Comparison of ENCODE assay signal across 11 cellular contexts in genomic region chr12:39440781-39441180, GRCh38. TPM values are rescaled to one million over a fixed set of nuclear protein-coding genes. Genes with fewer than 3 reads are reported as not detected.
DNase-seq lines count a peak whose midpoint lies in the region; ATAC-seq and TF ChIP-seq lines count a peak whose summit lies in the region.
"Had no signal": no experiment of that assay in that cellular context is flagged by ENCODE, and none has a peak within 500 bp of the region (broad histone marks: within the 10 kb centered on the region; RNA-seq: fewer than 3 reads in every experiment).

No MANE protein-coding gene starts in this region.

- H3K9me3 Mint-ChIP-seq in CD8-positive, alpha-beta T cell, result no peaks in the 10 kb centered on the region
- H3K9me3 Mint-ChIP-seq in activated T-helper 2 cell treated with anti-CD3 and anti-CD28 coated beads, Interferon-gamma antibody, Interleukin-2, Interleukin-4, amounts not matched to agents 10 μg/mL and 5 μg/mL and 100 μg/mL, durations not matched to agents 14 hours and 24 hours and 36 hours, result no peaks in the 10 kb centered on the region
- H3K9me3 Mint-ChIP-seq: IgD-negative memory B cell had no signal

- H3K27ac Mint-ChIP-seq in CD8-positive, alpha-beta T cell, result no peak overlapping the region
- H3K27ac Mint-ChIP-seq in activated T-helper 2 cell treated with anti-CD3 and anti-CD28 coated beads, Interferon-gamma antibody, Interleukin-2, Interleukin-4, amounts not matched to agents 10 μg/mL and 5 μg/mL and 100 μg/mL, durations not matched to agents 14 hours and 24 hours and 36 hours, result no peak overlapping the region
- H3K27ac Mint-ChIP-seq: IgD-negative memory B cell had no signal

- H3K36me3 ChIP-seq in CD8-positive, alpha-beta T cell (ENCODE audit: insufficient read depth, low read length), result no peaks in the 10 kb centered on the region
- H3K36me3 ChIP-seq: colonic mucosa had no signal

- DNase-seq in CD8-positive, alpha-beta T cell, result no peak
- no peak for DNase-seq in activated T-helper 2 cell treated with anti-CD3 and anti-CD28 coated beads, Interferon-gamma antibody, Interleukin-2, Interleukin-4, amounts not matched to agents 10 μg/mL and 5 μg/mL and 100 μg/mL, durations not matched to agents 14 hours and 24 hours and 36 hours (ENCODE audit: low spot score)
- peak; percentile 49 for DNase-seq in midbrain (lab: John Stamatoyannopoulos, UW)
- DNase-seq in stimulated activated CD4-positive, alpha-beta T cell treated with anti-CD3 and anti-CD28 coated beads, Interleukin-2, amount 100 ng/mL, for 24 hours, result no peak
- DNase-seq in NCI-H345 treated with DMSO at 0.1 percent for 48 hours (lab: John Stamatoyannopoulos, UW; ENCODE audit: unreplicated experiment), result no peak
- no peak for DNase-seq in NCI-H446 (lab: John Stamatoyannopoulos, UW)
- DNase-seq: colonic mucosa, NCI-H446 treated with DMSO at 0.1 percent for 48 hours had no signal

- no peaks in the 10 kb centered on the region for H3K9me3 ChIP-seq in CD8-positive, alpha-beta T cell (ENCODE audit: low read length)
- H3K9me3 ChIP-seq: colonic mucosa had no signal

- no peak overlapping the region for H3K4me3 ChIP-seq in CD8-positive, alpha-beta T cell (ENCODE audit: low read depth, low read length)
- peak overlapping the region; percentile 56; the same call in 1 of the 2 replicates for H3K4me3 ChIP-seq in GM08714 (ENCODE audit: low read length)
- H3K4me3 ChIP-seq: colonic mucosa had no signal

- H3K36me3 Mint-ChIP-seq in CD8-positive, alpha-beta T cell, result peaks cover 6% of the 10 kb centered on the region
- H3K36me3 Mint-ChIP-seq in activated T-helper 2 cell treated with anti-CD3 and anti-CD28 coated beads, Interferon-gamma antibody, Interleukin-2, Interleukin-4, amounts not matched to agents 10 μg/mL and 5 μg/mL and 100 μg/mL, durations not matched to agents 14 hours and 24 hours and 36 hours (ENCODE audit: low read depth), result no peaks in the 10 kb centered on the region
- H3K36me3 Mint-ChIP-seq: IgD-negative memory B cell had no signal

- POLR2A ChIA-PET in CD8-positive, alpha-beta T cell (lab: Charles Lee), result no interaction called here

- peaks cover 18% of the 10 kb centered on the region for H3K4me1 Mint-ChIP-seq in CD8-positive, alpha-beta T cell (ENCODE audit: low read depth)
- peaks cover 26% of the 10 kb centered on the region for H3K4me1 Mint-ChIP-seq in activated T-helper 2 cell treated with anti-CD3 and anti-CD28 coated beads, Interferon-gamma antibody, Interleukin-2, Interleukin-4, amounts not matched to agents 10 μg/mL and 5 μg/mL and 100 μg/mL, durations not matched to agents 14 hours and 24 hours and 36 hours (ENCODE audit: low read depth)

- H3K4me3 Mint-ChIP-seq in CD8-positive, alpha-beta T cell, result peak overlapping the region; percentile 53
- H3K4me3 Mint-ChIP-seq in activated T-helper 2 cell treated with anti-CD3 and anti-CD28 coated beads, Interferon-gamma antibody, Interleukin-2, Interleukin-4, amounts not matched to agents 10 μg/mL and 5 μg/mL and 100 μg/mL, durations not matched to agents 14 hours and 24 hours and 36 hours (ENCODE audit: low read depth), result peak overlapping the region; percentile 56

- CTCF ChIA-PET in CD8-positive, alpha-beta T cell (lab: Charles Lee), result interaction anchor here (0.6 kb wide), 2 partner anchors 661 to 1126 kb away, joined by 3 read pairs; no protein-coding TSS in a partner anchor

- H3K27me3 ChIP-seq in CD8-positive, alpha-beta T cell (ENCODE audit: insufficient read depth, low read length), result no peaks in the 10 kb centered on the region
- H3K27me3 ChIP-seq: colonic mucosa had no signal

- H3K27me3 Mint-ChIP-seq in CD8-positive, alpha-beta T cell (ENCODE audit: low read depth), result peaks cover 6% of the 10 kb centered on the region
- peaks cover 3% of the 10 kb centered on the region for H3K27me3 Mint-ChIP-seq in activated T-helper 2 cell treated with anti-CD3 and anti-CD28 coated beads, Interferon-gamma antibody, Interleukin-2, Interleukin-4, amounts not matched to agents 10 μg/mL and 5 μg/mL and 100 μg/mL, durations not matched to agents 14 hours and 24 hours and 36 hours (ENCODE audit: low read depth)

- no peak overlapping the region for H3K27ac ChIP-seq in CD8-positive, alpha-beta T cell (ENCODE audit: low read depth, low read length)
- H3K27ac ChIP-seq: colonic mucosa had no signal

- no peak for TF ChIP-seq CTCF in CD8-positive, alpha-beta T cell (IDR thresholded peaks at IDR 0.05)

- ATAC-seq in CD8-positive, alpha-beta T cell, result no peak
- no peak for ATAC-seq in GM21390 (IDR thresholded peaks at IDR 0.05; ENCODE audit: unreplicated experiment)

- intact Hi-C loops in CD8-positive, alpha-beta T cell (cut with DNase I, micrococcal nuclease), result loop anchor here (5.0 to 10.0 kb wide), 5 partner anchors 58 to 1116 kb away; no protein-coding TSS in a partner anchor
- intact Hi-C loops in activated T-helper 2 cell treated with anti-CD3 and anti-CD28 coated beads, Interferon-gamma antibody, Interleukin-2, Interleukin-4, amounts not matched to agents 10 μg/mL and 5 μg/mL and 100 μg/mL, durations not matched to agents 14 hours and 24 hours and 36 hours (cut with micrococcal nuclease), result loop anchor here (5.0 to 10.0 kb wide), 5 partner anchors 33 to 1123 kb away; partner anchors contain the start of genes ALG10B and SLC2A13

- H3K4me1 ChIP-seq in CD8-positive, alpha-beta T cell (ENCODE audit: insufficient read depth, low read length), result peaks cover 16% of the 10 kb centered on the region
- H3K4me1 ChIP-seq: colonic mucosa had no signal

RNA-seq across cellular contexts. Expression of gene KIF21A, which starts 2.1 kb away (rescaled TPM):
- 1 to 10 TPM; 5.1 to 6.0 TPM for total RNA-seq in CD8-positive, alpha-beta T cell
- total RNA-seq in activated T-helper 2 cell treated with anti-CD3 and anti-CD28 coated beads, Interferon-gamma antibody, Interleukin-2, Interleukin-4, amounts not matched to agents 10 μg/mL and 5 μg/mL and 100 μg/mL, durations not matched to agents 14 hours and 24 hours and 36 hours, result 35.0 and 35.6 TPM in 2 replicates
